Comparison of ENCODE assay signal across 27 cellular contexts in genomic region chr6:168676552-168677317, GRCh38.
DNase-seq lines count a peak whose midpoint lies in the region; ATAC-seq, FAIRE-seq and TF ChIP-seq lines count a peak whose summit lies in the region.
"Had no signal": no experiment of that assay in that cellular context is flagged by ENCODE, and none has a peak within 500 bp of the region (broad histone marks: within the 10 kb centered on the region; RNA-seq: fewer than 3 reads in every experiment).

No MANE protein-coding gene starts in this region.

- H3K4me3 ChIP-seq in astrocyte (ENCODE audit: insufficient read depth, low read depth, low read length), result no peak overlapping the region
- H3K4me3 ChIP-seq in trophoblast cell (ENCODE audit: low read depth, low read length), result no peak overlapping the region
- H3K4me3 ChIP-seq: HAP-1, SK-N-MC, skin epidermis, tibial artery had no signal

- H3K9me3 ChIP-seq in astrocyte (ENCODE audit: insufficient read depth, low read depth, low read length), result peaks cover 4% of the 10 kb centered on the region
- no peaks in the 10 kb centered on the region for H3K9me3 ChIP-seq in trophoblast cell (ENCODE audit: insufficient read depth, low read depth, low read length)
- H3K9me3 ChIP-seq: HAP-1, tibial artery had no signal

- peak overlapping the region; percentile 99 for H2BK12ac ChIP-seq in trophoblast cell (ENCODE audit: low read length)

- no peaks in the 10 kb centered on the region for H3K9me3 Mint-ChIP-seq in Calu3 (ENCODE audit: low read depth, unreplicated experiment)
- H3K9me3 Mint-ChIP-seq in astrocyte (ENCODE audit: unreplicated experiment), result peaks cover 5% of the 10 kb centered on the region
- H3K9me3 Mint-ChIP-seq: activated CD4-positive, alpha-beta memory T cell treated with anti-CD3 and anti-CD28 coated beads, Interleukin-2, amount 10 ng/mL, durations not matched to agents 7 days and 5 days; stimulated activated naive CD8-positive, alpha-beta T cell treated with anti-CD3 and anti-CD28 coated beads, Interleukin-15, amount 100 ng/mL, for 72 hours; T-helper 1 cell treated with Interleukin-12 subunit alpha and Interleukin-12 subunit beta and Interleukin-4 antibody, amounts not matched to agents 30 μg/mL and 1 μg/mL, for 36 hours had no signal

- peak overlapping the region; percentile 91 for H4K8ac ChIP-seq in trophoblast cell (ENCODE audit: low read depth, low read length)

- H3K4me3 Mint-ChIP-seq in Calu3 (ENCODE audit: low read depth, unreplicated experiment) (peak overlapping the region; percentile 41), astrocyte (ENCODE audit: unreplicated experiment) (no peak overlapping the region)
- H3K4me3 Mint-ChIP-seq: activated CD4-positive, alpha-beta memory T cell treated with anti-CD3 and anti-CD28 coated beads, Interleukin-2, amount 10 ng/mL, durations not matched to agents 7 days and 5 days; stimulated activated naive CD8-positive, alpha-beta T cell treated with anti-CD3 and anti-CD28 coated beads, Interleukin-15, amount 100 ng/mL, for 72 hours; T-helper 1 cell treated with Interleukin-12 subunit alpha and Interleukin-12 subunit beta and Interleukin-4 antibody, amounts not matched to agents 30 μg/mL and 1 μg/mL, for 36 hours had no signal

- H4K20me1 ChIP-seq in astrocyte (ENCODE audit: insufficient read depth, low read length), result no peaks in the 10 kb centered on the region

- H2BK5ac ChIP-seq in trophoblast cell (ENCODE audit: low read depth, low read length, poor library complexity), result peak overlapping the region; percentile 92

- peak overlapping the region; percentile 98 for H3K27ac Mint-ChIP-seq in Calu3 (ENCODE audit: unreplicated experiment)
- peak overlapping the region; percentile 22 for H3K27ac Mint-ChIP-seq in astrocyte (ENCODE audit: unreplicated experiment)
- H3K27ac Mint-ChIP-seq: activated CD4-positive, alpha-beta memory T cell treated with anti-CD3 and anti-CD28 coated beads, Interleukin-2, amount 10 ng/mL, durations not matched to agents 7 days and 5 days; T-helper 1 cell treated with Interleukin-12 subunit alpha and Interleukin-12 subunit beta and Interleukin-4 antibody, amounts not matched to agents 30 μg/mL and 1 μg/mL, for 36 hours had no signal

- H4K91ac ChIP-seq in trophoblast cell (ENCODE audit: low read depth, low read length), result peak overlapping the region; percentile 99

- DNase-seq in Calu3 (no peak), astrocyte (ENCODE audit: low read depth) (no peak), left lobe of liver (ENCODE audit: low spot score) (peak; percentile 38), trophoblast cell (peak in 1 of 2 donors; percentile 49), DMS53 treated with DMSO at 0.1 percent for 48 hours (lab: John Stamatoyannopoulos, UW; ENCODE audit: unreplicated experiment) (no peak), DMS 273 treated with DMSO at 0.1 percent for 48 hours (lab: John Stamatoyannopoulos, UW) (no peak), NCI-H2196 treated with DMSO at 0.1 percent for 48 hours (lab: John Stamatoyannopoulos, UW; ENCODE audit: unreplicated experiment) (no peak)
- DNase-seq: activated CD4-positive, alpha-beta memory T cell treated with anti-CD3 and anti-CD28 coated beads, Interleukin-2, amount 10 ng/mL, durations not matched to agents 7 days and 5 days; activated CD4-positive, alpha-beta T cell treated with anti-CD3 and anti-CD28 coated beads for 1 hour; activated gamma-delta T cell; kidney glomerular epithelial cell; mammary epithelial cell; MM.1S; NCI-H1417 treated with DMSO at 0.1 percent for 48 hours; NCI-H2081 treated with DMSO at 0.1 percent for 48 hours; NCI-H345; NCI-H774; nucleus accumbens; stimulated activated naive CD8-positive, alpha-beta T cell treated with anti-CD3 and anti-CD28 coated beads, Interleukin-15, amount 100 ng/mL, for 72 hours; tibial artery had no signal

- H3K27ac ChIP-seq in astrocyte (ENCODE audit: low read depth, low read length) (no peak overlapping the region), trophoblast cell (ENCODE audit: low read depth, low read length) (peak overlapping the region; percentile 88)
- H3K27ac ChIP-seq: KMS-11, SK-N-MC, skin epidermis, tibial artery had no signal

- peak overlapping the region; percentile 93 for H3K4ac ChIP-seq in trophoblast cell (ENCODE audit: low read depth, low read length)

- no CpG with 5 or more reads among the region's 16 CpGs for WGBS in trophoblast cell (ENCODE audit: extremely low coverage, insufficient coverage, insufficient read length)

- FAIRE-seq in astrocyte (lab: Jason Lieb, UNC), result no peak
- FAIRE-seq: endothelial cell of umbilical vein had no signal

- H3K23ac ChIP-seq in trophoblast cell (ENCODE audit: low read length), result no peak overlapping the region

- H3K36me3 ChIP-seq in astrocyte (ENCODE audit: insufficient read depth, low read length), result no peaks in the 10 kb centered on the region
- peaks cover 0 to 1% of the 10 kb centered on the region in 2 experiments for H3K36me3 ChIP-seq in trophoblast cell (ENCODE audit: control insufficient read depth in 1 of 2, insufficient read depth in 2 of 2, low read length in 2 of 2)
- H3K36me3 ChIP-seq: HAP-1, tibial artery had no signal

- no peak overlapping the region for H3K9ac ChIP-seq in astrocyte (ENCODE audit: low read length)
- H3K9ac ChIP-seq in trophoblast cell (ENCODE audit: low read length), result no peak overlapping the region
- H3K9ac ChIP-seq: KMS-11 had no signal

- H3K36me3 Mint-ChIP-seq in Calu3 (ENCODE audit: insufficient read depth, unreplicated experiment), result peaks cover 43% of the 10 kb centered on the region
- H3K36me3 Mint-ChIP-seq in astrocyte (ENCODE audit: low read depth, unreplicated experiment), result no peaks in the 10 kb centered on the region

- ATAC-seq in left lobe of liver (no peak), HG02588 (IDR thresholded peaks at IDR 0.05; ENCODE audit: unreplicated experiment) (no peak)
- ATAC-seq: stimulated activated naive CD8-positive, alpha-beta T cell treated with anti-CD3 and anti-CD28 coated beads, Interleukin-15, amount 100 ng/mL, for 72 hours had no signal

- H3K79me2 ChIP-seq in astrocyte (ENCODE audit: insufficient read depth, low read length) (no peaks in the 10 kb centered on the region), trophoblast cell (ENCODE audit: control insufficient read depth, insufficient read depth, low read length, poor library complexity) (peaks cover 12% of the 10 kb centered on the region)

- H3K4me1 ChIP-seq in astrocyte (ENCODE audit: insufficient read depth, low read length) (no peaks in the 10 kb centered on the region), trophoblast cell (ENCODE audit: control insufficient read depth in 1 of 2, insufficient read depth in 2 of 2, low read length in 2 of 2) (peaks cover 21 to 26% of the 10 kb centered on the region in 2 experiments)
- H3K4me1 ChIP-seq: HAP-1, tibial artery had no signal

- peak overlapping the region; percentile 99 for H2AK5ac ChIP-seq in trophoblast cell (ENCODE audit: low read length)

- intact Hi-C loops in Calu3 (cut with micrococcal nuclease; ENCODE audit: unreplicated experiment), result no loop called here

- H2AFZ ChIP-seq in astrocyte (ENCODE audit: low read depth, low read length), result no peak overlapping the region
- peak overlapping the region; percentile 93 for H2AFZ ChIP-seq in trophoblast cell (ENCODE audit: insufficient read depth, low read length, poor library complexity)

- H4K12ac ChIP-seq in trophoblast cell (ENCODE audit: low read depth, low read length), result peak overlapping the region; percentile 67

- no peaks in the 10 kb centered on the region for H3K27me3 ChIP-seq in astrocyte (ENCODE audit: insufficient read depth, low read length)
- H3K27me3 ChIP-seq in trophoblast cell (ENCODE audit: insufficient read depth, low read length), result no peaks in the 10 kb centered on the region
- H3K27me3 ChIP-seq: tibial artery had no signal

- H3K14ac ChIP-seq in trophoblast cell (ENCODE audit: low read length), result peak overlapping the region; percentile 93

- peaks cover 63% of the 10 kb centered on the region for H3K4me1 Mint-ChIP-seq in Calu3 (ENCODE audit: low read depth, unreplicated experiment)
- H3K4me1 Mint-ChIP-seq in astrocyte (ENCODE audit: low read depth, unreplicated experiment), result peaks cover 9% of the 10 kb centered on the region
- H3K4me1 Mint-ChIP-seq: activated CD4-positive, alpha-beta memory T cell treated with anti-CD3 and anti-CD28 coated beads, Interleukin-2, amount 10 ng/mL, durations not matched to agents 7 days and 5 days; stimulated activated naive CD8-positive, alpha-beta T cell treated with anti-CD3 and anti-CD28 coated beads, Interleukin-15, amount 100 ng/mL, for 72 hours had no signal

- peak overlapping the region; percentile 97 for H2BK120ac ChIP-seq in trophoblast cell (ENCODE audit: insufficient read depth, low read length, poor library complexity)

- peak overlapping the region; percentile 96 for H3K18ac ChIP-seq in trophoblast cell (ENCODE audit: low read length)

- no TSS peak for BruUV-seq in Calu3 (replicated peaks; lab: Mats Ljungman, UMichigan)

- no peaks in the 10 kb centered on the region for H3K27me3 Mint-ChIP-seq in Calu3 (ENCODE audit: unreplicated experiment)
- H3K27me3 Mint-ChIP-seq in astrocyte (ENCODE audit: low read depth, unreplicated experiment), result peaks cover 3% of the 10 kb centered on the region
- H3K27me3 Mint-ChIP-seq: activated CD4-positive, alpha-beta memory T cell treated with anti-CD3 and anti-CD28 coated beads, Interleukin-2, amount 10 ng/mL, durations not matched to agents 7 days and 5 days had no signal

- TF ChIP-seq CTCF in Calu3 (IDR thresholded peaks at IDR 0.05; ENCODE audit: unreplicated experiment), result no peak
- TF ChIP-seq CTCF in astrocyte (IDR thresholded peaks at IDR 0.05; ENCODE audit: insufficient read depth, low read depth, low read length), result no peak

- CTCF ChIA-PET in Calu3 (lab: Charles Lee), result interaction anchor here (1.1 to 1.9 kb wide), 5 partner anchors 10 to 40 kb away, joined by 3 to 8 read pairs (median 4); no protein-coding TSS in a partner anchor

- H3K79me1 ChIP-seq in trophoblast cell (ENCODE audit: low read length), result peaks cover 44% of the 10 kb centered on the region

- H3K4me2 ChIP-seq in astrocyte (ENCODE audit: low read length) (no peak overlapping the region), trophoblast cell (ENCODE audit: low read length) (no peak overlapping the region)
- H3K4me2 ChIP-seq: KMS-11 had no signal
